12 cellular contexts compared by ENCODE assay signal in genomic region chr3:155070932-155071387, GRCh38. TPM values are rescaled to one million over a fixed set of nuclear protein-coding genes. Genes with fewer than 3 reads are reported as not detected.
DNase-seq lines count a peak whose midpoint lies in the region; ATAC-seq and TF ChIP-seq lines count a peak whose summit lies in the region.
"Had no signal": no experiment of that assay in that cellular context is flagged by ENCODE, and none has a peak within 500 bp of the region (broad histone marks: within the 10 kb centered on the region; RNA-seq: fewer than 3 reads in every experiment).

No MANE protein-coding gene starts in this region.

- no peaks in the 10 kb centered on the region for H3K9me3 Mint-ChIP-seq in activated CD4-positive, alpha-beta memory T cell treated with anti-CD3 and anti-CD28 coated beads for 36 hours
- H3K9me3 Mint-ChIP-seq: activated naive CD4-positive, alpha-beta T cell treated with anti-CD3 and anti-CD28 coated beads, Interleukin-2, amount 50 U/mL, for 24 hours had no signal

- POLR2A ChIA-PET in activated CD4-positive, alpha-beta memory T cell treated with anti-CD3 and anti-CD28 coated beads for 36 hours (lab: Charles Lee): no interaction called here

- no peak overlapping the region for H3K27ac Mint-ChIP-seq in activated CD4-positive, alpha-beta memory T cell treated with anti-CD3 and anti-CD28 coated beads for 36 hours
- H3K27ac Mint-ChIP-seq: activated naive CD4-positive, alpha-beta T cell treated with anti-CD3 and anti-CD28 coated beads, Interleukin-2, amount 50 U/mL, for 24 hours had no signal

- TF ChIP-seq POLR2A in gastrocnemius medialis (IDR thresholded peaks at IDR 0.05): no peak

- H3K27me3 Mint-ChIP-seq in activated CD4-positive, alpha-beta memory T cell treated with anti-CD3 and anti-CD28 coated beads for 36 hours: no peaks in the 10 kb centered on the region
- H3K27me3 Mint-ChIP-seq: activated naive CD4-positive, alpha-beta T cell treated with anti-CD3 and anti-CD28 coated beads, Interleukin-2, amount 50 U/mL, for 24 hours had no signal

- CTCF ChIA-PET in activated CD4-positive, alpha-beta memory T cell treated with anti-CD3 and anti-CD28 coated beads for 36 hours (lab: Charles Lee): no interaction called here

- H3K9me3 ChIP-seq in gastrocnemius medialis: no peaks in the 10 kb centered on the region
- H3K9me3 ChIP-seq: ovary had no signal

- H3K36me3 Mint-ChIP-seq in activated CD4-positive, alpha-beta memory T cell treated with anti-CD3 and anti-CD28 coated beads for 36 hours: no peaks in the 10 kb centered on the region
- H3K36me3 Mint-ChIP-seq: activated naive CD4-positive, alpha-beta T cell treated with anti-CD3 and anti-CD28 coated beads, Interleukin-2, amount 50 U/mL, for 24 hours had no signal

- peak overlapping the region in 1 of 4 donors; percentile 18 for H3K27ac ChIP-seq in gastrocnemius medialis
- H3K27ac ChIP-seq: KMS-11, ovary, WERI-Rb-1 had no signal

- intact Hi-C loops in gastrocnemius medialis (cut with DNase I; ENCODE audit: low total_unique reads): no loop called here
- intact Hi-C loops in activated CD4-positive, alpha-beta memory T cell treated with anti-CD3 and anti-CD28 coated beads for 36 hours (cut with micrococcal nuclease): no loop called here

- ATAC-seq in gastrocnemius medialis: peak; percentile 51 to 72
- no peak for ATAC-seq in GM21786 (IDR thresholded peaks at IDR 0.05; ENCODE audit: unreplicated experiment)

- in situ Hi-C loops in gastrocnemius medialis (cut with MboI; ENCODE audit: low sequenced_read_pairs in 4 of 4): no loop called here

- no peaks in the 10 kb centered on the region for H3K27me3 ChIP-seq in gastrocnemius medialis
- H3K27me3 ChIP-seq: ovary had no signal

- H3K36me3 ChIP-seq in gastrocnemius medialis: no peaks in the 10 kb centered on the region
- H3K36me3 ChIP-seq: ovary, WERI-Rb-1 had no signal

- H3K4me1 Mint-ChIP-seq in activated CD4-positive, alpha-beta memory T cell treated with anti-CD3 and anti-CD28 coated beads for 36 hours (ENCODE audit: low read depth): no peaks in the 10 kb centered on the region
- H3K4me1 Mint-ChIP-seq: activated naive CD4-positive, alpha-beta T cell treated with anti-CD3 and anti-CD28 coated beads, Interleukin-2, amount 50 U/mL, for 24 hours had no signal

- no peak overlapping the region for H3K4me3 ChIP-seq in fibroblast of villous mesenchyme (ENCODE audit: low read depth, low read length)
- no peak overlapping the region for H3K4me3 ChIP-seq in gastrocnemius medialis
- H3K4me3 ChIP-seq: ovary had no signal

- H3K4me1 ChIP-seq in gastrocnemius medialis: peaks cover 0 to 6% of the 10 kb centered on the region in 2 donors

- H3K4me3 Mint-ChIP-seq in activated CD4-positive, alpha-beta memory T cell treated with anti-CD3 and anti-CD28 coated beads for 36 hours: no peak overlapping the region
- H3K4me3 Mint-ChIP-seq: activated naive CD4-positive, alpha-beta T cell treated with anti-CD3 and anti-CD28 coated beads, Interleukin-2, amount 50 U/mL, for 24 hours had no signal

- DNase-seq in H4 (ENCODE audit: low spot score): peak; percentile 72
- peak; percentile 77 for DNase-seq in T1000 (lab: John Stamatoyannopoulos, UW)
- DNase-seq in fibroblast of villous mesenchyme (ENCODE audit: low read depth): peak; percentile 98
- peak in 1 of 2 donors; percentile 34 for DNase-seq in gastrocnemius medialis
- no peak for DNase-seq in NCI-H2227 treated with DMSO at 0.1 percent for 48 hours (lab: John Stamatoyannopoulos, UW)
- DNase-seq in activated CD4-positive, alpha-beta memory T cell treated with anti-CD3 and anti-CD28 coated beads for 36 hours: no peak
- DNase-seq in stimulated activated naive CD4-positive, alpha-beta T cell (lab: John Stamatoyannopoulos, UW): no peak
- DNase-seq: ovary, WERI-Rb-1 had no signal

- no peak for TF ChIP-seq CTCF in fibroblast of villous mesenchyme (IDR thresholded peaks at IDR 0.05; ENCODE audit: insufficient read depth, low read depth, low read length)
- TF ChIP-seq CTCF in gastrocnemius medialis (IDR thresholded peaks at IDR 0.05 in 4 of 5, conservative IDR thresholded peaks at IDR 0.05 in 1 of 5): no peak

RNA-seq across cellular contexts. Expression of gene MME, which starts 9.2 kb away (rescaled TPM):
- 8.4 and 16.0 TPM in 2 replicates for total RNA-seq in H4 (2014; rRNA removed; shearing (Covaris generic))
- 310 and 479 TPM in 2 replicates for total RNA-seq in fibroblast of villous mesenchyme
- total RNA-seq in gastrocnemius medialis: 10 to 100 TPM; 40.9 to 95.4 (median 68.0) TPM
- total RNA-seq in activated CD4-positive, alpha-beta memory T cell treated with anti-CD3 and anti-CD28 coated beads for 36 hours: not detected

Comparison
In these comparisons a context has a peak if more than half of its experiments do, and no peak if none do; other contexts are left out.
1. DNase-seq: peak in H4 (single experiment), T1000 (single experiment) and fibroblast of villous mesenchyme (single experiment); none in NCI-H2227 treated with DMSO at 0.1 percent for 48 hours (single experiment), activated CD4-positive, alpha-beta memory T cell treated with anti-CD3 and anti-CD28 coated beads for 36 hours (single experiment) and stimulated activated naive CD4-positive, alpha-beta T cell (0 of 6).